ENCODE assay signal across 10 cellular contexts in the genomic region with DNA sequence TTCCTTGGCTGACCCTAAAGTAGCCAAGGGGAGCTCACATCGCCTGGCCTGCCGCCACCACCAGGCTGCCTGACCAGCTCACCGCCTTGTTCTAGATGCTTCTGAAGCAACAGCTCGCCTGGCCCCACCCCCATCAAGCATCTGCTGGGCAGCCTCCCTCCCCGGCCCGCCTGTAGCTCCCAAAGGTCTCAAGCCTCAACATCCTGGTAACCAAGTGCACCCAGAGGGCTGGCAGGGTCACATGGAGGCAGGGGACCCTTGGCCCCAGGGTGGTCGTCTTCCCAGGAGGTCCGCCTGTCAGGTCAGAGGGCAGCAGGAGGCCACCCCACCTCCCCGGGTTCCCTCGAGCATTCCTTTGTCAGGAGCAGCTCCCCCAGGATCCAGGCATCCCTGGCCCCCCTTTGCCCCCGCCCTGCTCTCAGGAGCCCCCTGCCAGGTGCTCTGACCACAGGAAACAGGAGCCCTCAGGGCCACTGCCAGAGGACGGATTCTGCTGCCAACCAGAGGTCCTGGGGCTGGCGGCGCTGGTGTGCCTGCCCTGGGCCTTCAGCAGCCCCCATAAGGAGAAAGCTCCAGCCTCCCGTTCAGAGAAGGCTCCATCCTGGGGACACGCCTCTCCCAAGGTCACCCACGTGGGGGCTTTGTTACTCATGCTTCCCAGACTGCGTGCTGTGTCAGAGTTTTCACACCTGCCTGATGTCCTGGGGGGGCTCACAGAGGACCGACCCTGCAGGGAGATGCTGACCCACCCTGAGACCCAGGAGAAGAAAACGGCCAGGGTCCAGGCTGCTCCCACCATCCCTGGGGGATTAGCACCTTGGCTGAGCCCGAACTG. TPM values are rescaled to one million over a fixed set of nuclear protein-coding genes. Genes with fewer than 3 reads are reported as not detected.
DNase-seq lines count a peak whose midpoint lies in the region; ATAC-seq and TF ChIP-seq lines count a peak whose summit lies in the region.
"Had no signal": no experiment of that assay in that cellular context is flagged by ENCODE, and none has a peak within 500 bp of the region (broad histone marks: within the 10 kb centered on the region; RNA-seq: fewer than 3 reads in every experiment).

No MANE protein-coding gene starts in this region.

- H3K9ac ChIP-seq in OCI-LY3 (ENCODE audit: low read length) = no peak overlapping the region
- H3K9ac ChIP-seq in rectal smooth muscle tissue (ENCODE audit: low read length) = no peak overlapping the region

- H3K9me3 ChIP-seq in OCI-LY3 (ENCODE audit: insufficient read depth, low read length) = no peaks in the 10 kb centered on the region

- peak overlapping the region; percentile 61 for H3K4me2 ChIP-seq in OCI-LY3 (ENCODE audit: low read length)

- H4K20me1 ChIP-seq in OCI-LY3 (ENCODE audit: insufficient read depth, low read length) = no peaks in the 10 kb centered on the region

- H3K4me3 ChIP-seq in OCI-LY3 (ENCODE audit: low read length) = peak overlapping the region; percentile 65; the same call in 1 of the 2 replicates
- H3K4me3 ChIP-seq in rectal smooth muscle tissue (ENCODE audit: low read length) = peak overlapping the region; percentile 58

- no peak for TF ChIP-seq CTCF in OCI-LY3 (IDR thresholded peaks at IDR 0.05; ENCODE audit: low read depth, low read length)

- H3K36me3 ChIP-seq in OCI-LY3 (replicated peaks; ENCODE audit: low read depth, low read length) (no peaks in the 10 kb centered on the region), rectal smooth muscle tissue (ENCODE audit: control insufficient read depth, insufficient read depth, low read length) (no peaks in the 10 kb centered on the region)

- ATAC-seq in HG03097 (IDR thresholded peaks at IDR 0.05; ENCODE audit: low FRiP score, unreplicated experiment) = no peak
- ATAC-seq in GM19035 (IDR thresholded peaks at IDR 0.05; ENCODE audit: unreplicated experiment) = no peak

- peak; percentile 33 for DNase-seq in ELR (ENCODE audit: low read depth)
- DNase-seq in cardiac septum (ENCODE audit: low spot score) = peak; percentile 74
- DNase-seq in superior temporal gyrus (ENCODE audit: extremely low spot score) = no peak

- peak overlapping the region; percentile 96 for H2AFZ ChIP-seq in OCI-LY3 (ENCODE audit: low read depth, low read length)

- intact Hi-C loops in cardiac septum (cut with DNase I) = loop anchor here (2.0 kb wide), 1 partner anchor 31 kb away; a partner anchor contains a TSS

- H3K27ac ChIP-seq in OCI-LY3 (ENCODE audit: low read length) (no peak overlapping the region), rectal smooth muscle tissue (ENCODE audit: low read depth, low read length) (no peak overlapping the region)
- H3K27ac ChIP-seq: HL-60 had no signal

- no peaks in the 10 kb centered on the region for H3K79me2 ChIP-seq in OCI-LY3 (ENCODE audit: low read length)

- H3K4me1 ChIP-seq in OCI-LY3 (ENCODE audit: low read length) (no peaks in the 10 kb centered on the region), rectal smooth muscle tissue (ENCODE audit: control insufficient read depth, insufficient read depth, low read length) (peaks cover 9% of the 10 kb centered on the region)

- H3K27me3 ChIP-seq in OCI-LY3 (ENCODE audit: low read depth, low read length) (no peaks in the 10 kb centered on the region), rectal smooth muscle tissue (ENCODE audit: control insufficient read depth, insufficient read depth, low read length) (peaks cover 8% of the 10 kb centered on the region)

RNA-seq across cellular contexts. Expression of a gene that starts 3.5 kb away (rescaled TPM):
- 8.5 TPM for total RNA-seq in cardiac septum
- total RNA-seq: activated CD4-positive, alpha-beta memory T cell treated with anti-CD3 and anti-CD28 coated beads for 36 hours; lung microvascular endothelial cell had no signal

RNA-seq across cellular contexts. Expression of a gene that starts 30.1 kb away (rescaled TPM):
- 9.6 TPM for total RNA-seq in cardiac septum

RNA-seq across cellular contexts. Expression of a gene that starts 30.3 kb away (rescaled TPM):
- 580 TPM for total RNA-seq in cardiac septum
